Comparison of ENCODE assay signal across 8 cellular contexts in the genomic region with DNA sequence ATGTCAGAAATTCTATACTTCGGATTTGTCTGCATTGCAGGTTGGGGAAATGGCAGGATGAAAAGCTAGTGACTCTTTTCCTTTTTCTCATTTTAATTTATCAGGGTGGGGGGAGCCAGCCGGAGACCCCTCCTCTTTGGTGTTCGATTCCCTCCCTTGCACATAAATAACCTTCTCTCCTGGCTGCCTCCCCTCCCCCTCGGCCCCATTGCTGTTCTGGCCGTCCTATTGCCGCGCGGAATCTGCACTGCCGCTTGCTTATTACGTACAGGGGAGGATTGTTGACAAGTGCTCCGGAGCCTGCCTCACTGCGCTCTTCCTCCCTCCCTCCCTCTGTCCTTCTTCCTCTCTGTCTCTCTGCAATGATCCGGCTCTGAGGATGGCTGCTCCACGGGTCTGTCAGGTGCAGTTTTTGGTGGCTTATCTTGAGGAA.
DNase-seq lines count a peak whose midpoint lies in the region; ATAC-seq and TF ChIP-seq lines count a peak whose summit lies in the region.

No MANE protein-coding gene starts in this region.

- H3K4me2 ChIP-seq in IMR-90 (ENCODE audit: low read depth, low read length): peak overlapping the region; percentile 2

- H4K5ac ChIP-seq in IMR-90 (ENCODE audit: low read depth, low read length): no peak overlapping the region

- no peak overlapping the region for H3K23ac ChIP-seq in IMR-90 (ENCODE audit: low read depth, low read length)

- H2AK5ac ChIP-seq in IMR-90 (ENCODE audit: low read depth, low read length): peak overlapping the region; percentile 9; the same call in 1 of the 2 replicates

- no peak overlapping the region for H2BK120ac ChIP-seq in IMR-90 (ENCODE audit: low read depth, low read length)

- in situ Hi-C loops in IMR-90 (cut with MboI; ENCODE audit: low sequenced_read_pairs): no loop called here

- H3K9me3 ChIP-seq in IMR-90 (ENCODE audit: control insufficient read depth, insufficient read depth, low read length): no peaks in the 10 kb centered on the region

- ATAC-seq in IMR-90 (ENCODE audit: low read depth) (peak; percentile 13; the same call in 1 of the 2 replicates), GM19395 (IDR thresholded peaks at IDR 0.05; ENCODE audit: unreplicated experiment) (no peak), GM21381 (IDR thresholded peaks at IDR 0.05; ENCODE audit: unreplicated experiment) (no peak)

- H3K56ac ChIP-seq in IMR-90 (ENCODE audit: extremely low read depth, insufficient read depth, low read length): no peak overlapping the region

- no peak overlapping the region for H3K4ac ChIP-seq in IMR-90 (ENCODE audit: low read depth, low read length)

- TF ChIP-seq CTCF in C4-2B (conservative IDR thresholded peaks at IDR 0.05): no peak
- TF ChIP-seq CTCF in IMR-90 (conservative IDR thresholded peaks at IDR 0.05; ENCODE audit: low read depth, low read length): no peak

- no peak overlapping the region for H2BK5ac ChIP-seq in IMR-90 (ENCODE audit: low read depth, low read length, poor library complexity, severe bottlenecking)

- H2AFZ ChIP-seq in IMR-90 (replicated peaks; ENCODE audit: low read length, poor library complexity): peak overlapping the region; percentile 46

- H2BK15ac ChIP-seq in IMR-90 (ENCODE audit: low read depth, low read length): no peak overlapping the region

- peak overlapping the region; percentile 89 for H3K27ac Mint-ChIP-seq in activated CD4-positive, alpha-beta T cell treated with anti-CD3 and anti-CD28 coated beads, Interleukin-2, amount 10 ng/mL, durations not matched to agents 7 days and 5 days

- H3K79me1 ChIP-seq in IMR-90 (ENCODE audit: low read depth in 1 of 2, low read length in 2 of 2): peaks cover 35 to 85% of the 10 kb centered on the region in 2 experiments

- intact Hi-C loops in IMR-90 (cut with micrococcal nuclease): loop anchor here (5.0 kb wide), 1 partner anchor 42 kb away; no protein-coding TSS in a partner anchor

- DNase-seq in IMR-90 (peak; percentile 16), glomerular visceral epithelial cell (ENCODE audit: extremely low spot score) (peak; percentile 27), occipital lobe (lab: John Stamatoyannopoulos, UW) (peak; percentile 75), SW 1271 (lab: John Stamatoyannopoulos, UW) (no peak)
- peak; percentile 58 for DNase-seq in activated CD4-positive, alpha-beta T cell treated with anti-CD3 and anti-CD28 coated beads, Interleukin-2, amount 10 ng/mL, durations not matched to agents 7 days and 5 days

- H3K27ac ChIP-seq in C4-2B (peak overlapping the region; percentile 75), IMR-90 (ENCODE audit: insufficient read depth, low read length) (no peak overlapping the region)

- no peak overlapping the region for H3K14ac ChIP-seq in IMR-90 (replicated peaks; ENCODE audit: low read depth, low read length)

- H3K4me1 ChIP-seq in IMR-90 (ENCODE audit: control insufficient read depth, insufficient read depth, low read length): peaks cover 13% of the 10 kb centered on the region

- no TSS peak for BruUV-seq in IMR-90 (replicated peaks; lab: Mats Ljungman, UMichigan)

- dilution Hi-C loops in IMR-90 (cut with HindIII; ENCODE audit: low sequenced_read_pairs, unreplicated experiment): no loop called here

- H3K18ac ChIP-seq in IMR-90 (ENCODE audit: low read depth, low read length): no peak overlapping the region

- H3K4me1 Mint-ChIP-seq in activated CD4-positive, alpha-beta T cell treated with anti-CD3 and anti-CD28 coated beads, Interleukin-2, amount 10 ng/mL, durations not matched to agents 7 days and 5 days: peaks cover 78% of the 10 kb centered on the region

- H4K8ac ChIP-seq in IMR-90 (ENCODE audit: low read depth in 2 of 2, low read length in 2 of 2): no peak overlapping the region

- no peak overlapping the region for H3K4me3 ChIP-seq in IMR-90 (ENCODE audit: insufficient read depth, low read depth, low read length)

- peaks cover 92% of the 10 kb centered on the region for H4K20me1 ChIP-seq in IMR-90 (ENCODE audit: insufficient read depth, low read length)

- TF ChIP-seq POLR2A in IMR-90 (IDR thresholded peaks at IDR 0.05; ENCODE audit: low read depth, low read length): no peak

- peak overlapping the region; percentile 75 for H3K4me3 Mint-ChIP-seq in activated CD4-positive, alpha-beta T cell treated with anti-CD3 and anti-CD28 coated beads, Interleukin-2, amount 10 ng/mL, durations not matched to agents 7 days and 5 days

- H3K27me3 Mint-ChIP-seq in activated CD4-positive, alpha-beta T cell treated with anti-CD3 and anti-CD28 coated beads, Interleukin-2, amount 10 ng/mL, durations not matched to agents 7 days and 5 days: no peaks in the 10 kb centered on the region

- H2AK9ac ChIP-seq in IMR-90 (replicated peaks; ENCODE audit: low read depth, low read length, poor library complexity): no peak overlapping the region

- H3K9me1 ChIP-seq in IMR-90 (ENCODE audit: insufficient read depth, low read length): peaks cover 19% of the 10 kb centered on the region

- H3K36me3 ChIP-seq in IMR-90 (ENCODE audit: control insufficient read depth, insufficient read depth, low read length): no peaks in the 10 kb centered on the region

- H3K36me3 Mint-ChIP-seq in activated CD4-positive, alpha-beta T cell treated with anti-CD3 and anti-CD28 coated beads, Interleukin-2, amount 10 ng/mL, durations not matched to agents 7 days and 5 days (ENCODE audit: low read depth): peaks cover 5% of the 10 kb centered on the region

- no peak overlapping the region for H2BK20ac ChIP-seq in IMR-90 (ENCODE audit: low read depth, low read length)

- no peak overlapping the region for H4K91ac ChIP-seq in IMR-90 (ENCODE audit: insufficient read depth, low read depth, low read length)

- H3K9ac ChIP-seq in IMR-90 (ENCODE audit: low read depth, low read length): no peak overlapping the region

- POLR2A ChIA-PET in IMR-90 (lab: Charles Lee; ENCODE audit: unreplicated experiment): no interaction called here
- POLR2A ChIA-PET in activated CD4-positive, alpha-beta T cell treated with anti-CD3 and anti-CD28 coated beads, Interleukin-2, amount 10 ng/mL, durations not matched to agents 7 days and 5 days (lab: Charles Lee): no interaction called here

- no peaks in the 10 kb centered on the region for H3K9me3 Mint-ChIP-seq in activated CD4-positive, alpha-beta T cell treated with anti-CD3 and anti-CD28 coated beads, Interleukin-2, amount 10 ng/mL, durations not matched to agents 7 days and 5 days

- TF ChIP-seq RAD21 in IMR-90 (IDR thresholded peaks at IDR 0.05; ENCODE audit: low read length): no peak

- CTCF ChIA-PET in IMR-90 (lab: Yijun Ruan, JAX): interaction anchor here (0.8 kb wide), 1 partner anchor 13 kb away, joined by 3 read pairs; no protein-coding TSS in a partner anchor
- CTCF ChIA-PET in activated CD4-positive, alpha-beta T cell treated with anti-CD3 and anti-CD28 coated beads, Interleukin-2, amount 10 ng/mL, durations not matched to agents 7 days and 5 days (lab: Charles Lee): interaction anchor here (0.6 to 2.7 kb wide), 6 partner anchors 8 to 624 kb away, joined by 3 to 8 read pairs (median 4); no protein-coding TSS in a partner anchor

- H3K27me3 ChIP-seq in IMR-90 (ENCODE audit: control insufficient read depth, insufficient read depth, low read length): no peaks in the 10 kb centered on the region

- WGBS in IMR-90 (ENCODE audit: extremely low coverage in 2 of 2, insufficient read length in 1 of 2), 2 experiments: no CpG with 5 or more reads among the region's 14 CpGs

TF ChIP-seq in IMR-90, 13 proteins besides CTCF, POLR2A, EP300 and RAD21:
- TF ChIP-seq, protein P1, sequence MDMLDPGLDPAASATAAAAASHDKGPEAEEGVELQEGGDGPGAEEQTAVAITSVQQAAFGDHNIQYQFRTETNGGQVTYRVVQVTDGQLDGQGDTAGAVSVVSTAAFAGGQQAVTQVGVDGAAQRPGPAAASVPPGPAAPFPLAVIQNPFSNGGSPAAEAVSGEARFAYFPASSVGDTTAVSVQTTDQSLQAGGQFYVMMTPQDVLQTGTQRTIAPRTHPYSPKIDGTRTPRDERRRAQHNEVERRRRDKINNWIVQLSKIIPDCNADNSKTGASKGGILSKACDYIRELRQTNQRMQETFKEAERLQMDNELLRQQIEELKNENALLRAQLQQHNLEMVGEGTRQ (IDR thresholded peaks at IDR 0.05; ENCODE audit: low read depth, low read length): no peak
- TF ChIP-seq MAFK (IDR thresholded peaks at IDR 0.05; ENCODE audit: low read depth, low read length) (no peak), RFX5 (IDR thresholded peaks at IDR 0.05; ENCODE audit: low read depth, low read length) (no peak), SMC3 (IDR thresholded peaks at IDR 0.05; ENCODE audit: low read depth, low read length) (no peak), NFE2L2 (IDR thresholded peaks at IDR 0.05; ENCODE audit: low read depth, low read length) (no peak), MXI1 (IDR thresholded peaks at IDR 0.05; ENCODE audit: borderline replicate concordance, low read depth, low read length) (no peak), CHD1 (IDR thresholded peaks at IDR 0.05; ENCODE audit: low read depth, low read length) (no peak), RCOR1 (IDR thresholded peaks at IDR 0.05; ENCODE audit: insufficient replicate concordance, low read length) (no peak), CEBPB (IDR thresholded peaks at IDR 0.05; ENCODE audit: low read depth, low read length) (no peak), FOS (IDR thresholded peaks at IDR 0.05; ENCODE audit: low read depth, low read length) (no peak), BHLHE40 (IDR thresholded peaks at IDR 0.05; ENCODE audit: low read depth, low read length) (no peak)
- TF ChIP-seq, protein P2, sequence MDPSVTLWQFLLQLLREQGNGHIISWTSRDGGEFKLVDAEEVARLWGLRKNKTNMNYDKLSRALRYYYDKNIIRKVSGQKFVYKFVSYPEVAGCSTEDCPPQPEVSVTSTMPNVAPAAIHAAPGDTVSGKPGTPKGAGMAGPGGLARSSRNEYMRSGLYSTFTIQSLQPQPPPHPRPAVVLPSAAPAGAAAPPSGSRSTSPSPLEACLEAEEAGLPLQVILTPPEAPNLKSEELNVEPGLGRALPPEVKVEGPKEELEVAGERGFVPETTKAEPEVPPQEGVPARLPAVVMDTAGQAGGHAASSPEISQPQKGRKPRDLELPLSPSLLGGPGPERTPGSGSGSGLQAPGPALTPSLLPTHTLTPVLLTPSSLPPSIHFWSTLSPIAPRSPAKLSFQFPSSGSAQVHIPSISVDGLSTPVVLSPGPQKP (IDR thresholded peaks at IDR 0.05; ENCODE audit: borderline replicate concordance, low read depth, low read length): no peak

Comparison
In these comparisons a context has a peak if more than half of its experiments do, and no peak if none do; other contexts are left out.
1. DNase-seq: peak in IMR-90 (single experiment), activated CD4-positive, alpha-beta T cell treated with anti-CD3 and anti-CD28 coated beads, Interleukin-2, amount 10 ng/mL, durations not matched to agents 7 days and 5 days (single experiment), glomerular visceral epithelial cell (single experiment) and occipital lobe (single experiment); none in SW 1271 (0 of 2).